ENCODE assay signal across 8 cellular contexts in genomic region chr5:40679071-40679997, GRCh38. TPM values are rescaled to one million over a fixed set of nuclear protein-coding genes. Genes with fewer than 3 reads are reported as not detected.
DNase-seq lines count a peak whose midpoint lies in the region; ATAC-seq and TF ChIP-seq lines count a peak whose summit lies in the region.

PTGER4 (plus strand) TSS chr5:40679915; CDS start chr5:40680994, 1,079 bp downstream.

- peak within 1 kb of the TSS; percentile 80 for H3K4me3 ChIP-seq in fibroblast of the aortic adventitia (ENCODE audit: low read depth, low read length)

- peaks cover 57% of the 10 kb centered on the region for H3K27me3 Mint-ChIP-seq in nephron progenitor cell (ENCODE audit: low read depth, poor library complexity)
- H3K27me3 Mint-ChIP-seq in stimulated activated naive CD8-positive, alpha-beta T cell treated with anti-CD3 and anti-CD28 coated beads, Interleukin-15, Interleukin-2, amounts not matched to agents 100 ng/mL and 50 ng/mL, for 24 hours, result no peaks in the 10 kb centered on the region

- no peaks in the 10 kb centered on the region for H3K9me3 Mint-ChIP-seq in nephron progenitor cell
- no peaks in the 10 kb centered on the region for H3K9me3 Mint-ChIP-seq in stimulated activated naive CD8-positive, alpha-beta T cell treated with anti-CD3 and anti-CD28 coated beads, Interleukin-15, Interleukin-2, amounts not matched to agents 100 ng/mL and 50 ng/mL, for 24 hours

- H3K27ac Mint-ChIP-seq in nephron progenitor cell, result peak within 1 kb of the TSS; percentile 83
- peak within 1 kb of the TSS; percentile 99 for H3K27ac Mint-ChIP-seq in stimulated activated naive CD8-positive, alpha-beta T cell treated with anti-CD3 and anti-CD28 coated beads, Interleukin-15, Interleukin-2, amounts not matched to agents 100 ng/mL and 50 ng/mL, for 24 hours

- TF ChIP-seq CTCF in fibroblast of the aortic adventitia (IDR thresholded peaks at IDR 0.05; ENCODE audit: insufficient read depth, low read length), result no peak
- no peak for TF ChIP-seq CTCF in nephron progenitor cell (IDR thresholded peaks at IDR 0.05)

- peak; percentile 72 for ATAC-seq in GM21619 (IDR thresholded peaks at IDR 0.05; ENCODE audit: unreplicated experiment)

- peak; percentile 61 for DNase-seq in DMS153 treated with DMSO at 0.1 percent for 48 hours (lab: John Stamatoyannopoulos, UW; ENCODE audit: unreplicated experiment)
- peak; percentile 94 to 96 for DNase-seq in SHP77 (lab: John Stamatoyannopoulos, UW)
- peak; percentile 93 for DNase-seq in activated T-helper 9 cell treated with anti-CD3 and anti-CD28 coated beads, Interleukin-2, amount 50 U/mL, for 16 hours (ENCODE audit: low read depth)
- peak; percentile 80 for DNase-seq in fibroblast of the aortic adventitia (ENCODE audit: low read depth)
- peak; percentile 93 for DNase-seq in nephron progenitor cell

- no peak for TF ChIP-seq EP300 in Ishikawa (IDR thresholded peaks at IDR 0.05; ENCODE audit: borderline replicate concordance)

- peak within 1 kb of the TSS; percentile 93 for H3K4me3 Mint-ChIP-seq in nephron progenitor cell
- H3K4me3 Mint-ChIP-seq in stimulated activated naive CD8-positive, alpha-beta T cell treated with anti-CD3 and anti-CD28 coated beads, Interleukin-15, Interleukin-2, amounts not matched to agents 100 ng/mL and 50 ng/mL, for 24 hours, result peak within 1 kb of the TSS; percentile 97

- TF ChIP-seq RAD21 in Ishikawa (IDR thresholded peaks at IDR 0.05; ENCODE audit: low read depth), result 0 out of 2 replicates have a peak, but pooled peaks have one; percentile 3

- no peaks in the 10 kb centered on the region for H3K36me3 Mint-ChIP-seq in nephron progenitor cell (ENCODE audit: low read depth)
- H3K36me3 Mint-ChIP-seq in stimulated activated naive CD8-positive, alpha-beta T cell treated with anti-CD3 and anti-CD28 coated beads, Interleukin-15, Interleukin-2, amounts not matched to agents 100 ng/mL and 50 ng/mL, for 24 hours (ENCODE audit: low read depth), result peaks cover 42% of the 10 kb centered on the region

- H3K4me1 Mint-ChIP-seq in nephron progenitor cell, result peaks cover 56% of the 10 kb centered on the region
- peaks cover 57% of the 10 kb centered on the region for H3K4me1 Mint-ChIP-seq in stimulated activated naive CD8-positive, alpha-beta T cell treated with anti-CD3 and anti-CD28 coated beads, Interleukin-15, Interleukin-2, amounts not matched to agents 100 ng/mL and 50 ng/mL, for 24 hours (ENCODE audit: low read depth)

TF ChIP-seq in Ishikawa, 13 proteins besides CTCF, POLR2A, EP300 and RAD21:
- no peak for TF ChIP-seq CREB1 (IDR thresholded peaks at IDR 0.05; ENCODE audit: low read depth)
- peak; percentile 23 for TF ChIP-seq TCF12 (IDR thresholded peaks at IDR 0.05; ENCODE audit: low read depth)
- TF ChIP-seq YY1 (IDR thresholded peaks at IDR 0.05; ENCODE audit: low read depth), result no peak
- no peak for TF ChIP-seq ZBTB7A (IDR thresholded peaks at IDR 0.05; ENCODE audit: low read depth)
- TF ChIP-seq REST (IDR thresholded peaks at IDR 0.05; ENCODE audit: low read depth), result no peak
- TF ChIP-seq TEAD4 (IDR thresholded peaks at IDR 0.05), result no peak
- TF ChIP-seq USF1 (IDR thresholded peaks at IDR 0.05), result no peak
- TF ChIP-seq NFIC (IDR thresholded peaks at IDR 0.05), result no peak
- 0 out of 2 replicates have a peak, but pooled peaks have one; percentile 23 for TF ChIP-seq EGR1 (IDR thresholded peaks at IDR 0.05)
- no peak for TF ChIP-seq CEBPB (IDR thresholded peaks at IDR 0.05)
- TF ChIP-seq FOXM1 (IDR thresholded peaks at IDR 0.05; ENCODE audit: borderline replicate concordance, low read depth), result no peak
- TF ChIP-seq TAF1 (IDR thresholded peaks at IDR 0.05; ENCODE audit: low read depth), result peak; percentile 76
- peak; percentile 17; the same call in 1 of the 2 replicates for TF ChIP-seq MAX (IDR thresholded peaks at IDR 0.05)

RNA-seq across cellular contexts. Expression of gene PTGER4, which starts in this region (rescaled TPM):
- total RNA-seq in fibroblast of the aortic adventitia (ENCODE audit: low replicate concordance), result 0.57 and 12.0 TPM in 2 replicates

Comparison
In these comparisons a context has a peak if more than half of its experiments do, and no peak if none do; other contexts are left out.
1. Peak in every context shown above with its lines: DNase-seq, ATAC-seq and H3K4me3 ChIP-seq.